In the genomic region with DNA sequence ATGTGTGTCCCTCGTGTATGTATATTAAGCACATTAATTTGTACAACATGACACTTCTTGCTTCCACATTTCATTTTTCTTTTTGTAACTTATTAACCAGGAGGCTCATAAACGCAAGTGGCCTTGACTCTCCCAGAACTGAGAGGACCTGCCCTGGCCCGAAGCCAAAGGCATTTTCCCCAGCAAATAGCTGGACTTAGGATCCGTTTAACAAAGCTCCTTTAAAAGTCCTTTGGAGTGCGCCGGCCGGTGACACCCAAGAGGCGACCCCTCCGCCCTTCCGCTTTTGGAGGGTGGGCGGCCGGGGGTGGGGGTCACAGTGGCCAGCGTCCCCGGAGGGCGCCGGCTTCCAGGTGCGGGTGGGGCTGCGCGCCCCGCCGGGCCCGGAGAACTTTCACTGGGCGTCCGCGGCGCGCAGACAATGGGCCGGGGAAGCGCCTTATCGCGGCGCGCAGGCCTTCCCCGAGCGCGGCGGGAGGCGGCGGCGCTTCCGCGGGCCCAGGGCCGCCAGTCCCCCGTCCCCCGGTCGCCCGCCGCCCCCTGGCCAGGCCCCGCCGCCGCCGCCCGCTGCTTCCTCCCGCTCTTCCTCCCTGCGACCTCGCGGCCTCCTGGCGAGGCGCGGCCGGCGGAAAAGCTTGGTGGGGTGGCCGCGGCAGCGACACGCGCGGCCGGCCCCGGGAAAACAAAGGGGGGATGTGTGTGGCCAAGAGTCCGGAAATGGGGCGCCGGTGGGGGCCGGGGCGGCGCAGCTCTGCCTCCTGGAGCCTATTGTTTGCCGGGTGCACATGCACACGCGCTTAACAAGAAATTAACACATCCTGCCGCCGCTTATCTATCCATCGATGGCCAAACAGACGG, we compare ENCODE assay signal across 8 cellular contexts.
DNase-seq lines count a peak whose midpoint lies in the region; ATAC-seq and TF ChIP-seq lines count a peak whose summit lies in the region.

No MANE protein-coding gene starts in this region.

- H3K27ac Mint-ChIP-seq in WTC11, result no peak overlapping the region
- no peak overlapping the region for H3K27ac Mint-ChIP-seq in naive thymus-derived CD8-positive, alpha-beta T cell

- H3K4me1 ChIP-seq in left ventricle myocardium inferior (peaks cover 21% of the 10 kb centered on the region), prostate gland (replicated peaks) (no peaks in the 10 kb centered on the region)

- peak overlapping the region; percentile 67 for H3K4me3 Mint-ChIP-seq in WTC11
- peak overlapping the region in 2 of 10 donors; percentile 27 to 35 for H3K4me3 Mint-ChIP-seq in naive thymus-derived CD8-positive, alpha-beta T cell

- H3K9me3 Mint-ChIP-seq in WTC11, result peaks cover 36% of the 10 kb centered on the region
- peaks cover 0 to 38% (median 10%) of the 10 kb centered on the region in 9 donors for H3K9me3 Mint-ChIP-seq in naive thymus-derived CD8-positive, alpha-beta T cell

- ATAC-seq in WTC11 (peak; percentile 84), GM21390 (IDR thresholded peaks at IDR 0.05; ENCODE audit: unreplicated experiment) (no peak)
- ATAC-seq in naive thymus-derived CD8-positive, alpha-beta T cell, result no peak

- intact Hi-C loops in left ventricle myocardium inferior (cut with micrococcal nuclease) (no loop called here), prostate gland (cut with DNase I) (no loop called here)

- TF ChIP-seq CTCF in WTC11 (IDR thresholded peaks at IDR 0.05) (no peak), left ventricle myocardium inferior (IDR thresholded peaks at IDR 0.05; ENCODE audit: borderline replicate concordance) (peak; percentile 28), prostate gland (IDR thresholded peaks at IDR 0.05) (no peak), GM20000 (IDR thresholded peaks at IDR 0.05; ENCODE audit: extremely low read depth, missing control alignments) (no peak)

- POLR2A ChIA-PET in WTC11 (lab: Charles Lee), result no interaction called here
- POLR2A ChIA-PET in naive thymus-derived CD8-positive, alpha-beta T cell (lab: Charles Lee), result no interaction called here

- peak overlapping the region; percentile 39 for H3K4me3 ChIP-seq in H7 (ENCODE audit: insufficient read depth, low read depth, low read length)
- peak overlapping the region; percentile 58 for H3K4me3 ChIP-seq in left ventricle myocardium inferior
- peak overlapping the region; percentile 29 to 35 for H3K4me3 ChIP-seq in prostate gland

- peaks cover 12% of the 10 kb centered on the region for H3K27me3 Mint-ChIP-seq in WTC11 (ENCODE audit: low read depth)
- H3K27me3 Mint-ChIP-seq in naive thymus-derived CD8-positive, alpha-beta T cell, result peaks cover 36 to 82% (median 56%) of the 10 kb centered on the region in 5 donors

- peak; percentile 89 for DNase-seq in H7
- DNase-seq in WTC11 (ENCODE audit: low spot score), result peak; percentile 48
- DNase-seq in left ventricle myocardium inferior, result peak; percentile 74
- peak; percentile 12 for DNase-seq in prostate gland (ENCODE audit: low spot score)
- DNase-seq in naive thymus-derived CD8-positive, alpha-beta T cell, result no peak
- no peak for DNase-seq in GM20000 (ENCODE audit: low spot score)
- no peak for DNase-seq in OCI-M2 (lab: John Stamatoyannopoulos, UW; ENCODE audit: unreplicated experiment)

- peaks cover 22% of the 10 kb centered on the region for H3K36me3 Mint-ChIP-seq in WTC11
- peaks cover 0 to 14% (median 0%) of the 10 kb centered on the region in 3 donors for H3K36me3 Mint-ChIP-seq in naive thymus-derived CD8-positive, alpha-beta T cell

- H3K27ac ChIP-seq in left ventricle myocardium inferior (replicated peaks) (peak overlapping the region; percentile 79), prostate gland (peak overlapping the region; percentile 52 to 69)

- 3% methylated on average over 47 of the region's 83 CpGs for WGBS in prostate gland

- CTCF ChIA-PET in WTC11 (lab: Charles Lee), result interaction anchor here (0.9 to 1.7 kb wide), 4 partner anchors 12 to 180 kb away, joined by 3 to 9 read pairs (median 4); no protein-coding TSS in a partner anchor

- no peak for TF ChIP-seq POLR2A in prostate gland (IDR thresholded peaks at IDR 0.05)

- peaks cover 26% of the 10 kb centered on the region for H3K9me3 ChIP-seq in left ventricle myocardium inferior (replicated peaks)
- no peaks in the 10 kb centered on the region for H3K9me3 ChIP-seq in prostate gland

- H3K36me3 ChIP-seq in H7 (replicated peaks; ENCODE audit: control insufficient read depth, insufficient read depth, low read length) (no peaks in the 10 kb centered on the region), left ventricle myocardium inferior (no peaks in the 10 kb centered on the region), prostate gland (no peaks in the 10 kb centered on the region)

- H3K27me3 ChIP-seq in H7 (ENCODE audit: control insufficient read depth, insufficient read depth, low read length) (no peaks in the 10 kb centered on the region), left ventricle myocardium inferior (ENCODE audit: low read depth) (peaks cover 21% of the 10 kb centered on the region), prostate gland (replicated peaks; ENCODE audit: insufficient read depth) (no peaks in the 10 kb centered on the region)

- H3K4me1 Mint-ChIP-seq in WTC11, result peaks cover 21% of the 10 kb centered on the region
- peaks cover 0 to 7% (median 5%) of the 10 kb centered on the region in 4 donors for H3K4me1 Mint-ChIP-seq in naive thymus-derived CD8-positive, alpha-beta T cell

TF ChIP-seq in WTC11, 78 proteins besides CTCF, POLR2A, EP300 and RAD21:
- TF ChIP-seq SMAD4 (CRISPR knock-in tag; IDR thresholded peaks at IDR 0.05) (no peak), ZNF219 (CRISPR knock-in tag; IDR thresholded peaks at IDR 0.05; ENCODE audit: borderline replicate concordance) (no peak), TEAD1 (CRISPR knock-in tag; IDR thresholded peaks at IDR 0.05) (peak; percentile 44; the same call in 1 of the 2 replicates), RELA (CRISPR knock-in tag; IDR thresholded peaks at IDR 0.05; ENCODE audit: borderline replicate concordance) (no peak), MLX (CRISPR knock-in tag; IDR thresholded peaks at IDR 0.05) (no peak), FOXP1 (CRISPR knock-in tag; IDR thresholded peaks at IDR 0.05; ENCODE audit: borderline replicate concordance) (0 out of 2 replicates have a peak, but pooled peaks have one; percentile 46), PREB (CRISPR knock-in tag; IDR thresholded peaks at IDR 0.05; ENCODE audit: borderline replicate concordance) (no peak), ZSCAN18 (CRISPR knock-in tag; IDR thresholded peaks at IDR 0.05) (no peak), NR1H2 (CRISPR knock-in tag; IDR thresholded peaks at IDR 0.05) (no peak), ZNF423 (CRISPR knock-in tag; IDR thresholded peaks at IDR 0.05) (peak; percentile 84), ETV6 (CRISPR knock-in tag; IDR thresholded peaks at IDR 0.05) (0 out of 2 replicates have a peak, but pooled peaks have one; percentile 45), ZNF396 (CRISPR knock-in tag; IDR thresholded peaks at IDR 0.05; ENCODE audit: borderline replicate concordance) (no peak), ZBTB21 (CRISPR knock-in tag; IDR thresholded peaks at IDR 0.05; ENCODE audit: borderline replicate concordance) (no peak)
- TF ChIP-seq, protein P1, sequence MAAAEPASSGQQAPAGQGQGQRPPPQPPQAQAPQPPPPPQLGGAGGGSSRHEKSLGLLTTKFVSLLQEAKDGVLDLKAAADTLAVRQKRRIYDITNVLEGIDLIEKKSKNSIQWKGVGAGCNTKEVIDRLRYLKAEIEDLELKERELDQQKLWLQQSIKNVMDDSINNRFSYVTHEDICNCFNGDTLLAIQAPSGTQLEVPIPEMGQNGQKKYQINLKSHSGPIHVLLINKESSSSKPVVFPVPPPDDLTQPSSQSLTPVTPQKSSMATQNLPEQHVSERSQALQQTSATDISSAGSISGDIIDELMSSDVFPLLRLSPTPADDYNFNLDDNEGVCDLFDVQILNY (CRISPR knock-in tag; IDR thresholded peaks at IDR 0.05), result 0 out of 2 replicates have a peak, but pooled peaks have one; percentile 13
- TF ChIP-seq, protein P2, sequence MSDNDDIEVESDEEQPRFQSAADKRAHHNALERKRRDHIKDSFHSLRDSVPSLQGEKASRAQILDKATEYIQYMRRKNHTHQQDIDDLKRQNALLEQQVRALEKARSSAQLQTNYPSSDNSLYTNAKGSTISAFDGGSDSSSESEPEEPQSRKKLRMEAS (CRISPR knock-in tag; IDR thresholded peaks at IDR 0.05), result peak; percentile 64; the same call in 1 of the 2 replicates
TF ChIP-seq in WTC11: peak in this region for 6.

Comparison
In these comparisons a context has a peak if more than half of its experiments do, and no peak if none do; other contexts are left out.
1. DNase-seq: peak in H7 (single experiment), WTC11 (single experiment), left ventricle myocardium inferior (single experiment) and prostate gland (single experiment); none in naive thymus-derived CD8-positive, alpha-beta T cell (0 of 10), GM20000 (single experiment) and OCI-M2 (single experiment).
2. Peak in every context shown above with its lines, with median percentiles within 50 percentile points of each other: H3K4me3 ChIP-seq.